2 cellular contexts compared by ENCODE assay signal in genomic region chr2:86201951-86202692, GRCh38.
TF ChIP-seq lines count a peak whose summit lies in the region.

No MANE protein-coding gene starts in this region.

TF ChIP-seq in endothelial cell of umbilical vein, 7 proteins besides CTCF, POLR2A, EP300 and RAD21 (continued from another document):
- TF ChIP-seq JUN (IDR thresholded peaks at IDR 0.05; ENCODE audit: borderline replicate concordance, insufficient read depth, insufficient read length, low read depth) (no peak), GATA2 (IDR thresholded peaks at IDR 0.05; ENCODE audit: insufficient read depth, insufficient read length, low read depth, low read length) (no peak), MYC (IDR thresholded peaks at IDR 0.05; ENCODE audit: low read depth, low read length) (no peak)

TF ChIP-seq in HEK293T, 16 proteins besides CTCF, POLR2A, EP300 and RAD21 (continued from another document):
- TF ChIP-seq PKNOX1 (IDR thresholded peaks at IDR 0.05) (no peak), TARDBP (IDR thresholded peaks at IDR 0.05) (no peak), L3MBTL2 (conservative IDR thresholded peaks at IDR 0.05) (no peak), HDGF (IDR thresholded peaks at IDR 0.05; ENCODE audit: borderline replicate concordance) (no peak)
